ENCODE assay signal across 8 cellular contexts in the genomic region with DNA sequence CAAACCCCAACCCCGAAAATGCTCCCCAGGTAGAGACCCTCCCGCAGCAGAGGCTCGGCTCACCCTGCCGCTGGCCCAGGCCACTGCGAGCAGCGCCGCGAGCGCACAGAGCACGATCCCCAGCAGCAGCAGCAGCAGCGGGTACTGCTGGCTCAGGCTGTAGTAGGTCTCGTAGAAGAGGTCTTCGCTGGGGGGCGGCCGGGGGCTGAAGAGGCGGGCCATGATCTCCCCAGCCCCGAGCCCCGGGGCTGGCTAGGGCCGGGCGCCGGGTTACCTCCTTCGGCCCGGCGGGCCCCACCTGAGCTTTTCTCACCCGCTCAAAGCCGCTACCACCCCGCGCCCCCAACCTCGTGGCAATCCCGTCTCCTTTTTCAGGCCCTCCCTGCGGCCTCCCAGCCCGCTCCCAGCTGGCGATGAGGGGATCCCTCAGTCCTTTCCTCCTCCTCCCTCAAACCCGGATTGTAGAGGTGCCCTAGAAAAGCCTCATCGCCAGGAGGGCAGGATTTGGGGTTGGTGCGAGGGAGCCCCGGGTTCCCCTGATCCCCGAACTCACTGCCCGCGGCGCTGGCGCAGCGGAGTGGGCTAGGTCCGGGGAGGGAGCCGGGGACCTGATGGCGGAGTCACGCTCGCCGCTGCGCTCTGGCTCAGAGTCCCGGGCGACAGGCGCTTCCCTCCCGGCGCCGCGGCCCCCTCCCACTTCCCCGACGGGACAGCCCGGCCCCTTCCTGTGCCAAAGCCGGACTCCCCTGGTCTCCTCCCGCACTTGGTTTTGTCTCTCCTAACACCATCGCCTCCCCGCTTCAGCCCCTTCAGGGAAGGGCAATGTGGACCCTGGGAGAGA.
A peak's percentile ranks its signal among the peaks of the same experiment; 100 is the strongest.
DNase-seq lines count a peak whose midpoint lies in the region; ATAC-seq and TF ChIP-seq lines count a peak whose summit lies in the region.

A gene (minus strand): TSS at position 641 of the 841 bp plus-strand sequence. CDS start 419 bp downstream, at position 222.

- peak within 1 kb of the TSS; percentile 51; the same call in 1 of the 2 replicates for H2AFZ ChIP-seq in MM.1S (ENCODE audit: low read length)

- H3K27me3 Mint-ChIP-seq in stimulated activated memory B cell treated with anti-CD40 and anti-IgM and Interleukin-4, amounts not matched to agents 10 μg/mL and 1 μg/mL and 100 μg/mL, for 72 hours = peaks cover 36% of the 10 kb centered on the region

- H3K4me1 ChIP-seq in MM.1S (ENCODE audit: low read length) = 0 out of 2 replicates have a peak, but pooled peaks cover 3% of the 10 kb centered on the region

- no peak within 1 kb of the TSS for H3K9ac ChIP-seq in MM.1S (ENCODE audit: low read length)

- no peaks in the 10 kb centered on the region for H4K20me1 ChIP-seq in MM.1S (ENCODE audit: insufficient read depth, low read length)

- H3K79me2 ChIP-seq in MM.1S (ENCODE audit: low read length) = no peaks in the 10 kb centered on the region

- no peaks in the 10 kb centered on the region for H3K9me3 Mint-ChIP-seq in stimulated activated memory B cell treated with anti-CD40 and anti-IgM and Interleukin-4, amounts not matched to agents 10 μg/mL and 1 μg/mL and 100 μg/mL, for 72 hours

- no peaks in the 10 kb centered on the region for H3K9me3 ChIP-seq in MM.1S (replicated peaks; ENCODE audit: insufficient read depth, low read length)

- peak within 1 kb of the TSS; percentile 33 for H3K4me3 Mint-ChIP-seq in stimulated activated memory B cell treated with anti-CD40 and anti-IgM and Interleukin-4, amounts not matched to agents 10 μg/mL and 1 μg/mL and 100 μg/mL, for 72 hours

- no peaks in the 10 kb centered on the region for H3K36me3 ChIP-seq in MM.1S (replicated peaks; ENCODE audit: insufficient read depth, low read length)

- H3K4me1 Mint-ChIP-seq in stimulated activated memory B cell treated with anti-CD40 and anti-IgM and Interleukin-4, amounts not matched to agents 10 μg/mL and 1 μg/mL and 100 μg/mL, for 72 hours = peaks cover 64% of the 10 kb centered on the region

- H3K27ac ChIP-seq in MM.1S (ENCODE audit: low read length) = no peak within 1 kb of the TSS

- no peak for TF ChIP-seq CTCF in MM.1S (IDR thresholded peaks at IDR 0.05; ENCODE audit: low read length)

- no peaks in the 10 kb centered on the region for H3F3A ChIP-seq in MM.1S (ENCODE audit: insufficient read depth, low read length)

- peak within 1 kb of the TSS; percentile 96 for H3K4me2 ChIP-seq in MM.1S (ENCODE audit: low read depth, low read length)

- H3K9me2 ChIP-seq in MM.1S (replicated peaks; ENCODE audit: insufficient read depth, low read length) = no peaks in the 10 kb centered on the region

- peak within 1 kb of the TSS; percentile 58; the same call in 1 of the 2 replicates for H3K4me3 ChIP-seq in MM.1S (ENCODE audit: low read length)

- no peak within 1 kb of the TSS for H3K27ac Mint-ChIP-seq in stimulated activated memory B cell treated with anti-CD40 and anti-IgM and Interleukin-4, amounts not matched to agents 10 μg/mL and 1 μg/mL and 100 μg/mL, for 72 hours

- ATAC-seq in stimulated activated memory B cell treated with anti-CD40 and anti-IgM and Interleukin-4, amounts not matched to agents 10 μg/mL and 1 μg/mL and 100 μg/mL, for 72 hours = peak; percentile 46
- no peak for ATAC-seq in HG03280 (IDR thresholded peaks at IDR 0.05; ENCODE audit: unreplicated experiment)

- DNase-seq in MM.1S (no peak), astrocyte of the hippocampus (ENCODE audit: low read depth, low spot score) (peak; percentile 29), iPS-NIHi7 (ENCODE audit: extremely low spot score) (peak; percentile 53), KG1 (lab: John Stamatoyannopoulos, UW) (no peak), NCI-H1092 (lab: John Stamatoyannopoulos, UW) (no peak), DMS79 (lab: John Stamatoyannopoulos, UW) (no peak)

- H3K27me3 ChIP-seq in MM.1S (replicated peaks; ENCODE audit: insufficient read depth, low read length) = no peaks in the 10 kb centered on the region

- peaks cover 32% of the 10 kb centered on the region for H3K36me3 Mint-ChIP-seq in stimulated activated memory B cell treated with anti-CD40 and anti-IgM and Interleukin-4, amounts not matched to agents 10 μg/mL and 1 μg/mL and 100 μg/mL, for 72 hours

Comparison
In these comparisons a context has a peak if more than half of its experiments do, and no peak if none do; other contexts are left out.
1. DNase-seq: peak in astrocyte of the hippocampus (single experiment) and iPS-NIHi7 (single experiment); none in MM.1S (single experiment), KG1 (single experiment), NCI-H1092 (single experiment) and DMS79 (single experiment).